8 cellular contexts compared by ENCODE assay signal in genomic region chr21:45138199-45139002, GRCh38.
DNase-seq lines count a peak whose midpoint lies in the region; ATAC-seq and TF ChIP-seq lines count a peak whose summit lies in the region.

No MANE protein-coding gene starts in this region.

- peak; percentile 68 for DNase-seq in LHCN-M2 (ENCODE audit: low read depth)
- peak; percentile 36 to 71 (median 63) for DNase-seq in T-helper 2 cell
- DNase-seq in ascending aorta (ENCODE audit: low spot score in 2 of 2) = peak in 1 of 2 donors; percentile 82
- peak; percentile 52 for DNase-seq in iPS DF 19.7 (ENCODE audit: low read depth, low spot score)
- peak; percentile 86 for DNase-seq in stimulated activated CD4-positive, alpha-beta T cell treated with anti-CD3 and anti-CD28 coated beads, Interleukin-15, amount 100 ng/mL, for 24 hours

- H3K4me1 ChIP-seq in DOHH2 (ENCODE audit: control insufficient read depth, low read length) = no peaks in the 10 kb centered on the region
- H3K4me1 ChIP-seq in ascending aorta = peaks cover 0 to 22% of the 10 kb centered on the region in 2 donors

- no peaks in the 10 kb centered on the region for H3K9me2 ChIP-seq in DOHH2 (replicated peaks; ENCODE audit: control insufficient read depth, low read length)

- H4K20me1 ChIP-seq in DOHH2 (ENCODE audit: control insufficient read depth, insufficient read depth, low read depth, low read length) = no peaks in the 10 kb centered on the region

- intact Hi-C loops in ascending aorta (cut with DNase I) = loop anchor here (2.0 to 10.0 kb wide), 2 partner anchors 246 to 324 kb away; partner anchors contain the start of gene SUMO3

- no peaks in the 10 kb centered on the region for H3K9me3 ChIP-seq in DOHH2 (ENCODE audit: control insufficient read depth, insufficient read depth, low read length)
- no peaks in the 10 kb centered on the region for H3K9me3 ChIP-seq in ascending aorta

- H3K4me2 ChIP-seq in DOHH2 (ENCODE audit: low read length) = no peak overlapping the region

- no peaks in the 10 kb centered on the region for H3K79me2 ChIP-seq in DOHH2 (ENCODE audit: control insufficient read depth, low read length)

- peaks cover 6% of the 10 kb centered on the region; the same call in 1 of the 2 replicates for H3K27me3 ChIP-seq in DOHH2 (ENCODE audit: control insufficient read depth, low read length)
- H3K27me3 ChIP-seq in ascending aorta = no peaks in the 10 kb centered on the region

- no peak overlapping the region for H3K4me3 ChIP-seq in DOHH2 (ENCODE audit: low read length)
- H3K4me3 ChIP-seq in ascending aorta = no peak overlapping the region

- ATAC-seq in GM18867 (IDR thresholded peaks at IDR 0.05; ENCODE audit: unreplicated experiment) (no peak), HG03342 (IDR thresholded peaks at IDR 0.05; ENCODE audit: unreplicated experiment) (no peak)

- H3K27ac ChIP-seq in DOHH2 (ENCODE audit: low read depth, low read length) (no peak overlapping the region), ascending aorta (no peak overlapping the region)

- TF ChIP-seq CTCF in DOHH2 (IDR thresholded peaks at IDR 0.05; ENCODE audit: low read depth, low read length, poor library complexity, severe bottlenecking) (peak; percentile 78), ascending aorta (IDR thresholded peaks at IDR 0.05) (peak; percentile 28 to 76 (median 62))

- H3K36me3 ChIP-seq in DOHH2 (ENCODE audit: control insufficient read depth, low read length) (no peaks in the 10 kb centered on the region), ascending aorta (peaks cover 11 to 12% of the 10 kb centered on the region in 2 donors)

- H3F3A ChIP-seq in DOHH2 (ENCODE audit: control insufficient read depth, insufficient read depth) = no peaks in the 10 kb centered on the region
